In the genomic region with DNA sequence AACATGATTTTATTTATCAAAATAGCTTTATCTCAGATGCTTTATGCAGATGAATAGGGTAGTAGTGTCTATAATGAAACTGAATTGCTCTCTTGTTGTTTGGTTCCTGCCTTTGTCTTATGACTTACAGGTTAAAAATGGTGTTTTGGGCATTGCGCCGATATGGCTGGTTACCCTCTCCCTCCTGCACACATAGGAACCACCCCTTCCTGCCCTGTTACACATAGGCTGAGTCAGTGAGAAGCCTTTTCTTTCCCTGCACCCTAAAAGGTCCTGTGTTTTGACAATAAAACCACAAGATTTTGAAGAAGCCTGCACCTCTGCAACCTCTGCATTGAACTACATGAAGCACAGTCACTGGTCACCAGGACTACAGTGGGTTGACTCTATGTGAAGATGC, we compare ENCODE assay signal across 24 cellular contexts.
DNase-seq lines count a peak whose midpoint lies in the region; ATAC-seq and TF ChIP-seq lines count a peak whose summit lies in the region.
"Had no signal": no experiment of that assay in that cellular context is flagged by ENCODE, and none has a peak within 500 bp of the region (broad histone marks: within the 10 kb centered on the region; RNA-seq: fewer than 3 reads in every experiment).

No MANE protein-coding gene starts in this region.

- H3K4me1 Mint-ChIP-seq in activated CD4-positive, alpha-beta T cell treated with anti-CD3 and anti-CD28 coated beads, Interleukin-2, amount 10 ng/mL, durations not matched to agents 7 days and 5 days = no peaks in the 10 kb centered on the region
- H3K4me1 Mint-ChIP-seq: central memory CD8-positive, alpha-beta T cell; nephron had no signal

- POLR2A ChIA-PET in activated CD4-positive, alpha-beta T cell treated with anti-CD3 and anti-CD28 coated beads, Interleukin-2, amount 10 ng/mL, durations not matched to agents 7 days and 5 days (lab: Charles Lee) = no interaction called here

- peaks cover 33% of the 10 kb centered on the region for H3K4me1 ChIP-seq in foreskin keratinocyte

- CTCF ChIA-PET in activated CD4-positive, alpha-beta T cell treated with anti-CD3 and anti-CD28 coated beads, Interleukin-2, amount 10 ng/mL, durations not matched to agents 7 days and 5 days (lab: Charles Lee) = no interaction called here

- H3K27me3 ChIP-seq in foreskin keratinocyte = no peaks in the 10 kb centered on the region

- peak; percentile 99 for ATAC-seq in foreskin keratinocyte
- ATAC-seq in GM21528 (IDR thresholded peaks at IDR 0.05; ENCODE audit: low FRiP score, unreplicated experiment) = no peak
- ATAC-seq: K562 had no signal

- peak overlapping the region; percentile 17; the same call in 1 of the 2 replicates for H3K4me3 ChIP-seq in WI38 (ENCODE audit: low read depth, low read length)
- H3K4me3 ChIP-seq: K562 had no signal

- in situ Hi-C loops in KBM-7 (cut with MboI; ENCODE audit: low pct_unique_long_range_greater_than_20kb, low sequenced_read_pairs) = no loop called here

- TF ChIP-seq CTCF in WI38 (IDR thresholded peaks at IDR 0.05; ENCODE audit: low read depth, low read length) (no peak), foreskin keratinocyte (conservative IDR thresholded peaks at IDR 0.05) (no peak)

- no peak overlapping the region for H3K27ac Mint-ChIP-seq in activated CD4-positive, alpha-beta T cell treated with anti-CD3 and anti-CD28 coated beads, Interleukin-2, amount 10 ng/mL, durations not matched to agents 7 days and 5 days
- H3K27ac Mint-ChIP-seq: nephron had no signal

- H3K27ac ChIP-seq in foreskin keratinocyte = peak overlapping the region; percentile 67
- H3K27ac ChIP-seq: C4-2B had no signal

- H3K36me3 Mint-ChIP-seq in activated CD4-positive, alpha-beta T cell treated with anti-CD3 and anti-CD28 coated beads, Interleukin-2, amount 10 ng/mL, durations not matched to agents 7 days and 5 days (ENCODE audit: low read depth) = no peaks in the 10 kb centered on the region

- H3K27me3 Mint-ChIP-seq in activated CD4-positive, alpha-beta T cell treated with anti-CD3 and anti-CD28 coated beads, Interleukin-2, amount 10 ng/mL, durations not matched to agents 7 days and 5 days = no peaks in the 10 kb centered on the region
- H3K27me3 Mint-ChIP-seq: central memory CD8-positive, alpha-beta T cell had no signal

- H3K9me3 Mint-ChIP-seq in activated CD4-positive, alpha-beta T cell treated with anti-CD3 and anti-CD28 coated beads, Interleukin-2, amount 10 ng/mL, durations not matched to agents 7 days and 5 days = no peaks in the 10 kb centered on the region
- H3K9me3 Mint-ChIP-seq: nephron had no signal

- no peak overlapping the region for H3K4me3 Mint-ChIP-seq in activated CD4-positive, alpha-beta T cell treated with anti-CD3 and anti-CD28 coated beads, Interleukin-2, amount 10 ng/mL, durations not matched to agents 7 days and 5 days
- H3K4me3 Mint-ChIP-seq: central memory CD8-positive, alpha-beta T cell; nephron had no signal

- DNase-seq in A172 (ENCODE audit: low spot score) (peak; percentile 80), HCEC 1CT (peak; percentile 92), foreskin keratinocyte (peak; percentile 77 to 92), NCI-H446 (lab: John Stamatoyannopoulos, UW) (no peak), KBM-7 (no peak)
- no peak for DNase-seq in activated CD4-positive, alpha-beta T cell treated with anti-CD3 and anti-CD28 coated beads, Interleukin-2, amount 10 ng/mL, durations not matched to agents 7 days and 5 days
- DNase-seq: 8988T; activated CD4-positive, alpha-beta T cell treated with anti-CD3 and anti-CD28 coated beads, Interleukin-2, amount 50 U/mL, for 1 hour; activated CD8-positive, alpha-beta memory T cell treated with anti-CD3 and anti-CD28 coated beads, Interleukin-2, amount 50 U/mL, for 4 hours; activated gamma-delta T cell; DMS 273 treated with DMSO at 0.1 percent for 48 hours; islet precursor cell; mesendoderm; NCI-H2029; NCI-H446 treated with DMSO at 0.1 percent for 48 hours; RPMI8226; small intestine; stimulated activated CD4-positive, alpha-beta T cell treated with anti-CD3 and anti-CD28 coated beads, Interleukin-4, amount 100 ng/mL, for 24 hours had no signal

Comparison
In these comparisons a context has a peak if more than half of its experiments do, and no peak if none do; other contexts are left out.
1. DNase-seq: peak in A172 (single experiment), HCEC 1CT (single experiment) and foreskin keratinocyte (2 of 2); none in NCI-H446 (0 of 2), activated CD4-positive, alpha-beta T cell treated with anti-CD3 and anti-CD28 coated beads, Interleukin-2, amount 10 ng/mL, durations not matched to agents 7 days and 5 days (single experiment) and KBM-7 (single experiment).